ENCODE assay signal across 8 cellular contexts in the genomic region with DNA sequence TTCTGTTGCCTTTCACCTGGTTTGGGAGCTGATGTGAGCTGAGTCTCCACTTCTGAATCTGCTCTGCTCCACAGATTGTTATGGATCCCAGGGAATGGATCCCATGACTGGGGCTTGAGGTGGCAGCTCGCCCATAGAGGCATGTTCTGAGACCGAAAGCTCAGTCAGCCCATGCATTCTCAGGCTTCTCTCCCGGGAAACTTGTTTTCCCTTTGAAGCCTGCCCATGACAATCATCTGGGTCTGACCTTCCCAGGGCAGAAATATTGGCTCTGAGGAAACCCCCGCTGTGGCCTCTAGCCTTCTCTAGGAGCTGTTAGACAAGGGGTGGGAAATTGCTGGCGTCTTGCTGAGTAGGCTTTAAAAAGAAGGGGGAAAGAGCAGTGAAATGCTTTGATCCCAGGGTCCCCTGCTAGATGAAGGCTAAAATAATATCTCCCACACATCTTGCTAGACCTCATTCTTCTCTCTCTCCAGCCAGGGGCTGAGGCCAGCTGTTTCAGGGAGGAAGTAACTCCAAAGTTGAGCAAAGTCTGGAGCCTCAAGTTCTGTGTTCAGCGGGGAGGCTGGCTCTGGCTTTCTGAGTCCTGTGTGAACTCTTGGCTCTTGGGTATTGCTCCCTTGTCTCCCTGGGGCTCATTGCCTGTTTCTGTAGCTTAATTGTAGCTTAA. TPM values are rescaled to one million over a fixed set of nuclear protein-coding genes. Genes with fewer than 3 reads are reported as not detected.
DNase-seq lines count a peak whose midpoint lies in the region; TF ChIP-seq lines count a peak whose summit lies in the region.

No MANE protein-coding gene starts in this region.

- peak overlapping the region in 1 of 3 donors; percentile 57 for H3K27ac Mint-ChIP-seq in IgD-negative memory B cell
- peak overlapping the region; percentile 68 for H3K27ac Mint-ChIP-seq in activated CD4-positive, alpha-beta memory T cell treated with anti-CD3 and anti-CD28 coated beads, Interleukin-2, amount 10 ng/mL, durations not matched to agents 7 days and 5 days

- no peaks in the 10 kb centered on the region for H3K9me2 ChIP-seq in hepatocyte (replicated peaks; ENCODE audit: insufficient read depth)

- peak overlapping the region; percentile 25 for H2AFZ ChIP-seq in hepatocyte

- peak overlapping the region; percentile 94 for H3K27ac ChIP-seq in hepatocyte
- H3K27ac ChIP-seq in spleen: peak overlapping the region in 7 of 8 donors; percentile 68 to 89 (median 83)

- H3K4me3 Mint-ChIP-seq in IgD-negative memory B cell: peak overlapping the region; percentile 88 to 99 (median 92)
- peak overlapping the region; percentile 97 for H3K4me3 Mint-ChIP-seq in activated CD4-positive, alpha-beta memory T cell treated with anti-CD3 and anti-CD28 coated beads, Interleukin-2, amount 10 ng/mL, durations not matched to agents 7 days and 5 days

- POLR2A ChIA-PET in activated CD4-positive, alpha-beta memory T cell treated with anti-CD3 and anti-CD28 coated beads, Interleukin-2, amount 10 ng/mL, durations not matched to agents 7 days and 5 days (lab: Charles Lee): interaction anchor here (0.6 to 4.9 kb wide), 9 partner anchors 8 to 173 kb away, joined by 3 to 38 read pairs (median 6); a partner anchor contains a TSS

- CTCF ChIA-PET in activated CD4-positive, alpha-beta memory T cell treated with anti-CD3 and anti-CD28 coated beads, Interleukin-2, amount 10 ng/mL, durations not matched to agents 7 days and 5 days (lab: Charles Lee): no interaction called here

- H3K9me3 ChIP-seq in hepatocyte (ENCODE audit: low read depth) (no peaks in the 10 kb centered on the region), spleen (no peaks in the 10 kb centered on the region)

- H3K4me1 ChIP-seq in hepatocyte (ENCODE audit: insufficient read depth) (peaks cover 38% of the 10 kb centered on the region), spleen (peaks cover 13 to 80% (median 57%) of the 10 kb centered on the region in 6 donors)

- peaks cover 23 to 30% (median 25%) of the 10 kb centered on the region in 3 donors for H3K4me1 Mint-ChIP-seq in IgD-negative memory B cell
- H3K4me1 Mint-ChIP-seq in activated CD4-positive, alpha-beta memory T cell treated with anti-CD3 and anti-CD28 coated beads, Interleukin-2, amount 10 ng/mL, durations not matched to agents 7 days and 5 days: peaks cover 48% of the 10 kb centered on the region

- peak overlapping the region; percentile 5 for H3K4me3 ChIP-seq in hepatocyte
- peak overlapping the region in 7 of 8 donors; percentile 23 to 73 (median 53) for H3K4me3 ChIP-seq in spleen

- H3K4me2 ChIP-seq in hepatocyte: peak overlapping the region; percentile 92

- no peak for TF ChIP-seq CTCF in hepatocyte (IDR thresholded peaks at IDR 0.05; ENCODE audit: poor library complexity)
- no peak for TF ChIP-seq CTCF in spleen (IDR thresholded peaks at IDR 0.05 in 8 of 11, conservative IDR thresholded peaks at IDR 0.05 in 3 of 11)

- intact Hi-C loops in spleen (cut with DNase I; ENCODE audit: low total_unique reads): no loop called here

- no peaks in the 10 kb centered on the region for H3K27me3 Mint-ChIP-seq in IgD-negative memory B cell
- no peaks in the 10 kb centered on the region for H3K27me3 Mint-ChIP-seq in activated CD4-positive, alpha-beta memory T cell treated with anti-CD3 and anti-CD28 coated beads, Interleukin-2, amount 10 ng/mL, durations not matched to agents 7 days and 5 days

- H3K27me3 ChIP-seq in hepatocyte (no peaks in the 10 kb centered on the region), spleen (replicated peaks in 1 of 7) (peaks cover 0 to 6% (median 0%) of the 10 kb centered on the region in 7 donors)

- H3K36me3 ChIP-seq in hepatocyte (replicated peaks; ENCODE audit: insufficient read depth, low read depth) (no peaks in the 10 kb centered on the region), spleen (peaks cover 0 to 29% (median 5%) of the 10 kb centered on the region in 6 donors)

- H3K79me2 ChIP-seq in hepatocyte: peaks cover 24% of the 10 kb centered on the region

- TF ChIP-seq POLR2A in spleen (IDR thresholded peaks at IDR 0.05): no peak

- DNase-seq in activated CD4-positive, alpha-beta memory T cell treated with anti-CD3 and anti-CD28 coated beads, Interleukin-2, amount 10 ng/mL, durations not matched to agents 7 days and 5 days: no peak
- no peak for DNase-seq in hepatocyte (ENCODE audit: low spot score)
- DNase-seq in spleen: no peak
- no peak for DNase-seq in RKO (ENCODE audit: low spot score)
- DNase-seq in T-helper 9 cell: no peak
- no peak for DNase-seq in superior temporal gyrus (ENCODE audit: extremely low spot score)
- DNase-seq in SHP77 treated with DMSO at 0.1 percent for 48 hours (lab: John Stamatoyannopoulos, UW): no peak

- no peaks in the 10 kb centered on the region for H4K20me1 ChIP-seq in hepatocyte (ENCODE audit: insufficient read depth, poor library complexity, severe bottlenecking)

- 51% methylated on average over 6 of the region's 6 CpGs for WGBS in hepatocyte (ENCODE audit: low lambda C conversion rate, missing lambda C conversion rate)
- 42 to 51% (median 44%) methylated on average over 6 of the region's 6 CpGs for WGBS in spleen, 5 donors

- H3K36me3 Mint-ChIP-seq in IgD-negative memory B cell: peaks cover 8% of the 10 kb centered on the region
- H3K36me3 Mint-ChIP-seq in activated CD4-positive, alpha-beta memory T cell treated with anti-CD3 and anti-CD28 coated beads, Interleukin-2, amount 10 ng/mL, durations not matched to agents 7 days and 5 days (ENCODE audit: low read depth): peaks cover 44% of the 10 kb centered on the region

- no peaks in the 10 kb centered on the region for H3K9me3 Mint-ChIP-seq in IgD-negative memory B cell
- no peaks in the 10 kb centered on the region for H3K9me3 Mint-ChIP-seq in activated CD4-positive, alpha-beta memory T cell treated with anti-CD3 and anti-CD28 coated beads, Interleukin-2, amount 10 ng/mL, durations not matched to agents 7 days and 5 days

RNA-seq across cellular contexts. Expression of a gene that starts 2.0 kb away (rescaled TPM):
- polyA plus RNA-seq in IgD-negative memory B cell (240 TPM), hepatocyte (213 and 240 TPM in 2 replicates), spleen (100 to 1,000 TPM; 223 to 401 (median 350) TPM)
- total RNA-seq in activated CD4-positive, alpha-beta memory T cell treated with anti-CD3 and anti-CD28 coated beads, Interleukin-2, amount 10 ng/mL, durations not matched to agents 7 days and 5 days: 100 to 1,000 TPM; 132 to 133 TPM
- total RNA-seq in hepatocyte (50.7 and 70.4 TPM in 2 replicates), spleen (100 to 1,000 TPM; 119 to 179 (median 145) TPM)

RNA-seq across cellular contexts. Expression of a gene that starts 4.8 kb away (rescaled TPM):
- 43.0 TPM for polyA plus RNA-seq in IgD-negative memory B cell
- 10 to 100 TPM; 89.6 to 91.8 TPM for total RNA-seq in activated CD4-positive, alpha-beta memory T cell treated with anti-CD3 and anti-CD28 coated beads, Interleukin-2, amount 10 ng/mL, durations not matched to agents 7 days and 5 days
- total RNA-seq in hepatocyte: 2.1 and 2.7 TPM in 2 replicates
- 36.1 TPM in 2 replicates for polyA plus RNA-seq in hepatocyte
- total RNA-seq in spleen: 10 to 100 TPM; 58.5 to 89.1 (median 64.0) TPM
- 100 to 1,000 TPM in 2 of 3 donors, 10 to 100 TPM in 1; 71.0 to 129 (median 120) TPM for polyA plus RNA-seq in spleen

RNA-seq across cellular contexts. Expression of a gene that starts 16.1 kb away (rescaled TPM):
- polyA plus RNA-seq in IgD-negative memory B cell: 206 TPM
- total RNA-seq in activated CD4-positive, alpha-beta memory T cell treated with anti-CD3 and anti-CD28 coated beads, Interleukin-2, amount 10 ng/mL, durations not matched to agents 7 days and 5 days: 100 to 1,000 TPM; 117 to 121 TPM
- total RNA-seq in hepatocyte: 139 and 159 TPM in 2 replicates
- polyA plus RNA-seq in hepatocyte: 250 and 256 TPM in 2 replicates
- 100 to 1,000 TPM in 3 of 7 donors, 10 to 100 TPM in 4; 72.9 to 154 (median 82.1) TPM for total RNA-seq in spleen
- polyA plus RNA-seq in spleen: 100 to 1,000 TPM; 139 to 184 (median 148) TPM

RNA-seq across cellular contexts. Expression of a gene that starts 18.1 kb away (rescaled TPM):
- polyA plus RNA-seq in IgD-negative memory B cell (16.1 TPM), hepatocyte (66.1 and 73.5 TPM in 2 replicates), spleen (10 to 100 TPM; 11.0 to 15.7 (median 15.0) TPM)
- 10 to 100 TPM; 22.5 to 22.8 TPM for total RNA-seq in activated CD4-positive, alpha-beta memory T cell treated with anti-CD3 and anti-CD28 coated beads, Interleukin-2, amount 10 ng/mL, durations not matched to agents 7 days and 5 days
- total RNA-seq in hepatocyte (64.5 and 82.5 TPM in 2 replicates), spleen (10 to 100 TPM; 25.6 to 42.1 (median 31.9) TPM)

RNA-seq across cellular contexts. Expression of a gene that starts 23.1 kb away (rescaled TPM):
- 13.4 TPM for polyA plus RNA-seq in IgD-negative memory B cell
- 1 to 10 TPM; 1.3 to 2.0 TPM for total RNA-seq in activated CD4-positive, alpha-beta memory T cell treated with anti-CD3 and anti-CD28 coated beads, Interleukin-2, amount 10 ng/mL, durations not matched to agents 7 days and 5 days
- total RNA-seq in hepatocyte: 20.1 and 25.7 TPM in 2 replicates
- 64.6 and 67.9 TPM in 2 replicates for polyA plus RNA-seq in hepatocyte
- total RNA-seq in spleen: 10 to 100 TPM in 6 of 7 donors, 1 to 10 TPM in 1; 9.4 to 17.4 (median 11.2) TPM
- 10 to 100 TPM; 14.6 to 18.8 (median 14.8) TPM for polyA plus RNA-seq in spleen

Comparison
In these comparisons a context has a peak if more than half of its experiments do, and no peak if none do; other contexts are left out.
1. RNA of a gene that starts 4.8 kb away (total RNA-seq): 89.6 to 91.8 TPM in activated CD4-positive, alpha-beta memory T cell treated with anti-CD3 and anti-CD28 coated beads, Interleukin-2, amount 10 ng/mL, durations not matched to agents 7 days and 5 days and 58.5 to 89.1 TPM in spleen; 2.1 to 2.7 TPM in hepatocyte; every median in the first group is over 10 times any median in the second.